ENCODE assay signal across 11 cellular contexts in genomic region chr4:88599714-88600113, GRCh38. TPM values are rescaled to one million over a fixed set of nuclear protein-coding genes. Genes with fewer than 3 reads are reported as not detected.
DNase-seq lines count a peak whose midpoint lies in the region; ATAC-seq and TF ChIP-seq lines count a peak whose summit lies in the region.
"Had no signal": no experiment of that assay in that cellular context is flagged by ENCODE, and none has a peak within 500 bp of the region (broad histone marks: within the 10 kb centered on the region; RNA-seq: fewer than 3 reads in every experiment).

No MANE protein-coding gene starts in this region.

- WGBS in stomach, 5 donors = 36 to 75% (median 73%) methylated on average over 1 of the region's 1 CpG

- intact Hi-C loops in stomach (cut with DNase I; ENCODE audit: low total_unique reads) = no loop called here

- H3K4me3 Mint-ChIP-seq in T-helper 1 cell treated with Interleukin-12 subunit alpha and Interleukin-12 subunit beta and Interleukin-4 antibody, amounts not matched to agents 30 μg/mL and 1 μg/mL, for 36 hours = peak overlapping the region; percentile 6
- H3K4me3 Mint-ChIP-seq in activated naive CD8-positive, alpha-beta T cell treated with anti-CD3 and anti-CD28 coated beads for 36 hours = peak overlapping the region; percentile 22
- peak overlapping the region in 3 of 5 donors; percentile 2 to 54 (median 20) for H3K4me3 Mint-ChIP-seq in immature natural killer cell

- peaks cover 29% of the 10 kb centered on the region for H3K36me3 Mint-ChIP-seq in T-helper 1 cell treated with Interleukin-12 subunit alpha and Interleukin-12 subunit beta and Interleukin-4 antibody, amounts not matched to agents 30 μg/mL and 1 μg/mL, for 36 hours (ENCODE audit: low read depth)
- peaks cover 51% of the 10 kb centered on the region for H3K36me3 Mint-ChIP-seq in activated naive CD8-positive, alpha-beta T cell treated with anti-CD3 and anti-CD28 coated beads for 36 hours
- peaks cover 8 to 21% (median 9%) of the 10 kb centered on the region in 3 donors for H3K36me3 Mint-ChIP-seq in immature natural killer cell

- no peak for DNase-seq in T-helper 1 cell
- DNase-seq in activated naive CD8-positive, alpha-beta T cell treated with anti-CD3 and anti-CD28 coated beads for 36 hours = no peak
- no peak for DNase-seq in immature natural killer cell
- DNase-seq in stomach = no peak
- no peak for DNase-seq in NCI-H524 treated with DMSO at 0.1 percent for 48 hours (lab: John Stamatoyannopoulos, UW)
- DNase-seq: NCI-H1048 had no signal

- no peak for TF ChIP-seq CTCF in stomach (IDR thresholded peaks at IDR 0.05)

- ATAC-seq in GM21515 (IDR thresholded peaks at IDR 0.05; ENCODE audit: unreplicated experiment) (no peak), GM21381 (IDR thresholded peaks at IDR 0.05; ENCODE audit: unreplicated experiment) (no peak)

- H3K27me3 ChIP-seq in stomach = no peaks in the 10 kb centered on the region

- no peak for TF ChIP-seq EP300 in stomach (IDR thresholded peaks at IDR 0.05)

- no peak for TF ChIP-seq POLR2A in stomach (IDR thresholded peaks at IDR 0.05)

- no peaks in the 10 kb centered on the region for H3K27me3 Mint-ChIP-seq in T-helper 1 cell treated with Interleukin-12 subunit alpha and Interleukin-12 subunit beta and Interleukin-4 antibody, amounts not matched to agents 30 μg/mL and 1 μg/mL, for 36 hours (ENCODE audit: low read depth)
- no peaks in the 10 kb centered on the region for H3K27me3 Mint-ChIP-seq in activated naive CD8-positive, alpha-beta T cell treated with anti-CD3 and anti-CD28 coated beads for 36 hours
- H3K27me3 Mint-ChIP-seq in immature natural killer cell (ENCODE audit: low read depth in 3 of 3) = no peaks in the 10 kb centered on the region

- H3K4me1 Mint-ChIP-seq in T-helper 1 cell treated with Interleukin-12 subunit alpha and Interleukin-12 subunit beta and Interleukin-4 antibody, amounts not matched to agents 30 μg/mL and 1 μg/mL, for 36 hours (ENCODE audit: low read depth) = peaks cover 40% of the 10 kb centered on the region
- H3K4me1 Mint-ChIP-seq in activated naive CD8-positive, alpha-beta T cell treated with anti-CD3 and anti-CD28 coated beads for 36 hours = peaks cover 58% of the 10 kb centered on the region
- peaks cover 40 to 74% of the 10 kb centered on the region in 2 donors for H3K4me1 Mint-ChIP-seq in immature natural killer cell

- H3K4me1 ChIP-seq in stomach = peaks cover 11 to 70% (median 40%) of the 10 kb centered on the region in 4 donors

- no peaks in the 10 kb centered on the region for H3K9me3 ChIP-seq in stomach

- H3K36me3 ChIP-seq in stomach = peaks cover 6 to 19% (median 17%) of the 10 kb centered on the region in 4 donors

- peak overlapping the region in 4 of 5 donors; percentile 45 to 68 (median 57) for H3K27ac ChIP-seq in stomach
- H3K27ac ChIP-seq: 22Rv1 had no signal

- no peaks in the 10 kb centered on the region for H3K9me3 Mint-ChIP-seq in T-helper 1 cell treated with Interleukin-12 subunit alpha and Interleukin-12 subunit beta and Interleukin-4 antibody, amounts not matched to agents 30 μg/mL and 1 μg/mL, for 36 hours
- peaks cover 2% of the 10 kb centered on the region for H3K9me3 Mint-ChIP-seq in activated naive CD8-positive, alpha-beta T cell treated with anti-CD3 and anti-CD28 coated beads for 36 hours
- H3K9me3 Mint-ChIP-seq in immature natural killer cell = no peaks in the 10 kb centered on the region
- H3K9me3 Mint-ChIP-seq: activated T-helper 2 cell treated with anti-CD3 and anti-CD28 coated beads, Interferon-gamma antibody, Interleukin-2, Interleukin-4, amounts not matched to agents 10 μg/mL and 5 μg/mL and 100 μg/mL, durations not matched to agents 14 hours and 24 hours and 36 hours had no signal

- H3K27ac Mint-ChIP-seq in T-helper 1 cell treated with Interleukin-12 subunit alpha and Interleukin-12 subunit beta and Interleukin-4 antibody, amounts not matched to agents 30 μg/mL and 1 μg/mL, for 36 hours = peak overlapping the region; percentile 49
- peak overlapping the region; percentile 47 for H3K27ac Mint-ChIP-seq in activated naive CD8-positive, alpha-beta T cell treated with anti-CD3 and anti-CD28 coated beads for 36 hours
- H3K27ac Mint-ChIP-seq in immature natural killer cell = peak overlapping the region; percentile 32 to 89 (median 69)
- H3K27ac Mint-ChIP-seq: activated T-helper 2 cell treated with anti-CD3 and anti-CD28 coated beads, Interferon-gamma antibody, Interleukin-2, Interleukin-4, amounts not matched to agents 10 μg/mL and 5 μg/mL and 100 μg/mL, durations not matched to agents 14 hours and 24 hours and 36 hours had no signal

- no peak overlapping the region for H3K4me3 ChIP-seq in stomach

RNA-seq across cellular contexts. Expression of gene HERC3, which starts 7.4 kb away (rescaled TPM):
- 10 to 100 TPM; 39.4 to 42.6 TPM for total RNA-seq in activated naive CD8-positive, alpha-beta T cell treated with anti-CD3 and anti-CD28 coated beads for 36 hours
- 10 to 100 TPM; 21.7 to 39.7 (median 32.0) TPM for polyA plus RNA-seq in immature natural killer cell
- total RNA-seq in stomach = 10 to 100 TPM; 25.9 to 58.0 (median 47.8) TPM
- 1 to 10 TPM; 4.4 to 7.5 (median 5.5) TPM for polyA plus RNA-seq in stomach
